23 cellular contexts compared by ENCODE assay signal in the genomic region with DNA sequence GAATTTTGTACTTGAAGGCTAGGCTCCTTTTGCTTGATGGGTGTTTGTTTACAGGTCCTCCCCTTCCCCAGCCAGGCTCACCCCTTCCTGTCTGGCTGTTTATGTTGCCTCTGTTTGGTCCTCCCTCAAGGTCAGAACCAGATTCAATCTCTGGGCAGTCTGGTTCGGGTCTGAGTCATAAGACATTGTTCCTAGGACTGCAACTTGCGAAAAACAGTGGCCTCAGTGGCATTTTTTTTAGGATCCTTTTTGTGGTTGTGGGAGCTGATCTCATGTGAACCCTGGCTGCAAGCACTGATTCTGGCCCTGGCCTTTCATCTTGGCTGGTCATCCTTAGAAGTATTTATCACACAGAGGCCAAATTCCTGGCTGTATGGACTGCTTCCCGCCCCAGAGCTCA.
"Had no signal": no experiment of that assay in that cellular context is flagged by ENCODE, and none has a peak within 500 bp of the region (broad histone marks: within the 10 kb centered on the region; RNA-seq: fewer than 3 reads in every experiment).

No MANE protein-coding gene starts in this region.

- H3K27me3 ChIP-seq: breast epithelium, neural progenitor cell, tibial artery, uterus had no signal

- H3K4me3 ChIP-seq: breast epithelium, lung, neural progenitor cell, prostate gland, skin epidermis, tibial artery, uterus had no signal

- H3K9ac ChIP-seq: neural progenitor cell had no signal

- ATAC-seq: activated CD4-positive, CD25-positive, alpha-beta regulatory T cell treated with anti-CD3 and anti-CD28 coated beads, Interleukin-2, amount 50 U/mL, for 24 hours; activated CD8-positive, alpha-beta T cell treated with anti-CD3 and anti-CD28 coated beads, Interleukin-2, amount 10 ng/mL, durations not matched to agents 7 days and 5 days; activated T-cell treated with anti-CD3 and anti-CD28 coated beads, Interleukin-2, amount 50 U/mL, for 72 hours; esophagus mucosa; left lobe of liver; right cardiac atrium; stimulated activated naive CD8-positive, alpha-beta T cell treated with anti-CD3 and anti-CD28 coated beads, Interleukin-15, Interleukin-2, amounts not matched to agents 100 U/mL and 50 U/mL, for 24 hours had no signal

- H3K27ac ChIP-seq: breast epithelium, neural progenitor cell, prostate gland, skin epidermis, tibial artery, uterus had no signal

- DNase-seq: activated CD4-positive, alpha-beta T cell treated with anti-CD3 and anti-CD28 coated beads, Interleukin-2, amount 10 ng/mL, durations not matched to agents 7 days and 5 days; activated CD8-positive, alpha-beta memory T cell treated with anti-CD3 and anti-CD28 coated beads, Interleukin-2, amount 50 U/mL, for 48 hours; activated CD8-positive, alpha-beta T cell treated with anti-CD3 and anti-CD28 coated beads, Interleukin-2, amount 10 ng/mL, durations not matched to agents 7 days and 5 days; activated gamma-delta T cell; activated T-cell treated with anti-CD3 and anti-CD28 coated beads, Interleukin-2, amount 50 U/mL, for 72 hours; cerebellar nuclear complex; effector CD8-positive, alpha-beta T cell; kidney; midbrain; right cardiac atrium; stimulated activated naive CD8-positive, alpha-beta T cell treated with anti-CD3 and anti-CD28 coated beads, Interleukin-15, Interleukin-2, amounts not matched to agents 100 U/mL and 50 U/mL, for 24 hours; substantia nigra; tibial artery; uterus had no signal

- FAIRE-seq: astrocyte, kidney had no signal

- H3K4me2 ChIP-seq: neural progenitor cell had no signal

- H3K4me1 ChIP-seq: breast epithelium, neural progenitor cell, prostate gland, tibial artery, uterus had no signal

- H3K9me3 ChIP-seq: breast epithelium, prostate gland, tibial artery, uterus had no signal

- H2AFZ ChIP-seq: neural progenitor cell had no signal

- H3K36me3 ChIP-seq: breast epithelium, neural progenitor cell, prostate gland, tibial artery, uterus had no signal
